In the genomic region with DNA sequence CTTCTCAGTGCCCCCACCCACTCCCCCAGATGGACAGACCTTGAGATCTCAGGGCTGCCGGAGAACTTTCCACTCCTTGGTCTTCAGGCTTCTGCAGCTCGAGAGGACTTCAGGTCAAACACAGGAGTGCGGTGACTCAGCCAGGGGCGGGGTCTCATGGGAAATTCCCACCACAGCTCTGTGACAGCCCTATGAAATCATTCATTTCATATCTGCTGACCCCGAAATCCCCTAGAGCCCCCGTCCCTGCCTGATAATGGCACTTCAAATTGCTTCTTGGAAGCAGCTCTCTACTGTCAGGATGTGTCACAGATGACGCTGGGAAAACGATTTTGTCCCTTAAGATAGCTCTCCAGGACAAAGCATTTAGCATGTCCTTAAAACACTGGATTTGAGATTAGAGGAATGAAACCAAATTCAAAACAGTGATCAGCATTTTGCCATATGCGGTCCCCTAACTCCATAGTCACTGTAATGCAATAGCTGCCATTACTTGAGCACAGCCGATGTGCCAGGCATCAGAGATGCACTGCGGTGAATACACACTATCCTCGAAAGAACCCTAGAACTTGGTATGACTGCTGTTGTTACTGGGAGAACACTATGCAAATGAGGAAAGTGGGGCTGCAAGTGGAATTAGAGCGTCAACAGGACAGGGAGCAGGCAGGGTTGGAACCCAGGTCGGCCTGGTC, we compare ENCODE assay signal across 8 cellular contexts. TPM values are rescaled to one million over a fixed set of nuclear protein-coding genes. Genes with fewer than 3 reads are reported as not detected.
DNase-seq lines count a peak whose midpoint lies in the region; ATAC-seq and TF ChIP-seq lines count a peak whose summit lies in the region.

TSS of gene TNFRSF9 (minus strand) at position 95 of the 692 bp plus-strand sequence. CDS start 845 bp downstream, outside the sequence.

- H3K27me3 ChIP-seq in neutrophil: no peaks in the 10 kb centered on the region

- no peak for TF ChIP-seq CTCF in neutrophil (IDR thresholded peaks at IDR 0.05)

- DNase-seq in ELF-1 (ENCODE audit: low read depth, low spot score) (peak; percentile 48), T follicular helper cell (ENCODE audit: low read depth) (peak; percentile 29), cerebellar cortex (ENCODE audit: low spot score) (no peak), NCI-H1092 (lab: John Stamatoyannopoulos, UW) (no peak)
- peak; percentile 86 for DNase-seq in activated naive CD8-positive, alpha-beta T cell treated with anti-CD3 and anti-CD28 coated beads for 36 hours

- no peaks in the 10 kb centered on the region for H3K27me3 Mint-ChIP-seq in activated naive CD8-positive, alpha-beta T cell treated with anti-CD3 and anti-CD28 coated beads for 36 hours

- peak within 1 kb of the TSS; percentile 65 for H3K4me3 ChIP-seq in neutrophil (ENCODE audit: low read depth in 1 of 2, low read length in 1 of 2)

- peak within 1 kb of the TSS; percentile 90 for H3K27ac Mint-ChIP-seq in activated naive CD8-positive, alpha-beta T cell treated with anti-CD3 and anti-CD28 coated beads for 36 hours

- H3K36me3 Mint-ChIP-seq in activated naive CD8-positive, alpha-beta T cell treated with anti-CD3 and anti-CD28 coated beads for 36 hours: peaks cover 44% of the 10 kb centered on the region

- H3K4me1 ChIP-seq in neutrophil (ENCODE audit: control insufficient read depth in 1 of 2, insufficient read depth in 1 of 2, low read depth in 1 of 2, low read length in 1 of 2): peaks cover 67% of the 10 kb centered on the region in 2 experiments

- no peaks in the 10 kb centered on the region for H3K9me3 Mint-ChIP-seq in activated naive CD8-positive, alpha-beta T cell treated with anti-CD3 and anti-CD28 coated beads for 36 hours

- peaks cover 50% of the 10 kb centered on the region for H3K4me1 Mint-ChIP-seq in activated naive CD8-positive, alpha-beta T cell treated with anti-CD3 and anti-CD28 coated beads for 36 hours

- ATAC-seq in GM18520 (IDR thresholded peaks at IDR 0.05; ENCODE audit: unreplicated experiment) (no peak), GM21786 (IDR thresholded peaks at IDR 0.05; ENCODE audit: unreplicated experiment) (no peak)

- no peaks in the 10 kb centered on the region for H3K9me3 ChIP-seq in neutrophil

- H3K4me3 Mint-ChIP-seq in activated naive CD8-positive, alpha-beta T cell treated with anti-CD3 and anti-CD28 coated beads for 36 hours: peak within 1 kb of the TSS; percentile 93

- H3K27ac ChIP-seq in neutrophil: peak within 1 kb of the TSS; percentile 96

- no peaks in the 10 kb centered on the region for H3K36me3 ChIP-seq in neutrophil

RNA-seq across cellular contexts. Expression of gene TNFRSF9, which starts in this region (rescaled TPM):
- 100 to 1,000 TPM; 146 to 149 TPM for total RNA-seq in activated naive CD8-positive, alpha-beta T cell treated with anti-CD3 and anti-CD28 coated beads for 36 hours

Comparison
In these comparisons a context has a peak if more than half of its experiments do, and no peak if none do; other contexts are left out.
1. DNase-seq: peak in ELF-1 (single experiment), T follicular helper cell (single experiment) and activated naive CD8-positive, alpha-beta T cell treated with anti-CD3 and anti-CD28 coated beads for 36 hours (single experiment); none in cerebellar cortex (single experiment) and NCI-H1092 (single experiment).